Comparison of ENCODE assay signal across 31 cellular contexts in the genomic region with DNA sequence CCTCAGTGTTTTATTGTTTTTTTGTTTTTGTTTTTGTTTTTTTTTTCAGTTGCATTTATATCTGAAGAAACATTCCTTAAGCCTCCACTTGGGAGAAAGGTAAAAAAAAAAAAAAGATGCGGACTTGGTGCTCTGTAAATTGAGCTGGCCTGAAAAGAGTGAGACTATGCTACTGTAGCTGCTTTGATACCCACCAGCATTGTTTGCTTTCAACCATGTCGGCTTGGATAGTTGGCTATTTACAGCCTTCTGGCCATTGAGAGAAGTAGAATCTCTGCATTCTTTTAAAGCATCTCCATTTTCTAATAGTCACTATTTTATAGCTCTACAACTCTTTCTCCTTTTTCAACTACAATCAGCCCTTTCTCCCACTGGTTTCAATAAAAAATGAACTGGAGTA.
"Had no signal": no experiment of that assay in that cellular context is flagged by ENCODE, and none has a peak within 500 bp of the region (broad histone marks: within the 10 kb centered on the region; RNA-seq: fewer than 3 reads in every experiment).

No MANE protein-coding gene starts in this region.

- H3K4me1 Mint-ChIP-seq: naive thymus-derived CD4-positive, alpha-beta T cell; natural killer cell; nephron; stimulated activated memory B cell treated with anti-CD40 and anti-IgM and Interleukin-4, amounts not matched to agents 10 μg/mL and 1 μg/mL and 100 μg/mL, for 72 hours; stimulated activated naive CD8-positive, alpha-beta T cell treated with anti-CD3 and anti-CD28 coated beads, Interleukin-15, amount 100 ng/mL, for 72 hours had no signal

- ATAC-seq: naive thymus-derived CD4-positive, alpha-beta T cell; natural killer cell; psoas muscle; right cardiac atrium; sciatic nerve; stimulated activated memory B cell treated with anti-CD40 and anti-IgM and Interleukin-4, amounts not matched to agents 10 μg/mL and 1 μg/mL and 100 μg/mL, for 72 hours; stimulated activated naive CD8-positive, alpha-beta T cell treated with anti-CD3 and anti-CD28 coated beads, Interleukin-15, amount 100 ng/mL, for 72 hours; stimulated activated naive CD8-positive, alpha-beta T cell treated with anti-CD3 and anti-CD28 coated beads, Interleukin-15, Interleukin-2, amounts not matched to agents 100 U/mL and 50 U/mL, for 24 hours; upper lobe of right lung had no signal

- H3K36me3 ChIP-seq: ovary, spleen, suprapubic skin, tibial artery, transverse colon, upper lobe of right lung had no signal

- DNase-seq: naive thymus-derived CD4-positive, alpha-beta T cell; natural killer cell; occipital lobe; ovary; posterior cingulate gyrus; psoas muscle; right cardiac atrium; spleen; stimulated activated CD4-positive, alpha-beta T cell treated with anti-CD3 and anti-CD28 coated beads, Interleukin-12 subunit alpha, Interleukin-12 subunit beta, amount 100 ng/mL, for 4 hours; stimulated activated CD4-positive, alpha-beta T cell treated with anti-CD3 and anti-CD28 coated beads, Interleukin-1b, Interleukin-23, amount 100 ng/mL, for 48 hours; stimulated activated CD4-positive, alpha-beta T cell treated with anti-CD3 and anti-CD28 coated beads, Interleukin-4, amount 100 ng/mL, for 1 hour; stimulated activated CD4-positive, alpha-beta T cell treated with anti-CD3 and anti-CD28 coated beads, Interleukin-4, amount 100 ng/mL, for 4 hours; stimulated activated CD8-positive, alpha-beta memory T cell treated with anti-CD3 and anti-CD28 coated beads, Interleukin-4, amount 100 ng/mL, for 48 hours; stimulated activated naive CD4-positive, alpha-beta T cell; stimulated activated naive CD8-positive, alpha-beta T cell treated with anti-CD3 and anti-CD28 coated beads, Interleukin-15, amount 100 ng/mL, for 72 hours; stimulated activated naive CD8-positive, alpha-beta T cell treated with anti-CD3 and anti-CD28 coated beads, Interleukin-15, Interleukin-2, amounts not matched to agents 100 U/mL and 50 U/mL, for 24 hours; substantia nigra; testis; tibial artery; transverse colon; upper lobe of right lung; uterus had no signal

- H3K27ac ChIP-seq: ovary, parathyroid adenoma, psoas muscle, skin epidermis, spleen, suprapubic skin, testis, tibial artery, transverse colon, upper lobe of right lung, uterus had no signal

- H3K9ac ChIP-seq: parathyroid adenoma had no signal

- H3K4me3 Mint-ChIP-seq: naive thymus-derived CD4-positive, alpha-beta T cell; natural killer cell; nephron; stimulated activated memory B cell treated with anti-CD40 and anti-IgM and Interleukin-4, amounts not matched to agents 10 μg/mL and 1 μg/mL and 100 μg/mL, for 72 hours; stimulated activated naive CD8-positive, alpha-beta T cell treated with anti-CD3 and anti-CD28 coated beads, Interleukin-15, amount 100 ng/mL, for 72 hours; type B pancreatic cell had no signal

- H3K27me3 Mint-ChIP-seq: naive thymus-derived CD4-positive, alpha-beta T cell; progenitor cell of endocrine pancreas; stimulated activated memory B cell treated with anti-CD40 and anti-IgM and Interleukin-4, amounts not matched to agents 10 μg/mL and 1 μg/mL and 100 μg/mL, for 72 hours; stimulated activated naive CD8-positive, alpha-beta T cell treated with anti-CD3 and anti-CD28 coated beads, Interleukin-15, amount 100 ng/mL, for 72 hours had no signal

- H3K9me3 ChIP-seq: ovary, psoas muscle, spleen, suprapubic skin, testis, tibial artery, transverse colon, upper lobe of right lung, uterus had no signal

- H3K27ac Mint-ChIP-seq: naive thymus-derived CD4-positive, alpha-beta T cell; natural killer cell; nephron; progenitor cell of endocrine pancreas; stimulated activated memory B cell treated with anti-CD40 and anti-IgM and Interleukin-4, amounts not matched to agents 10 μg/mL and 1 μg/mL and 100 μg/mL, for 72 hours; stimulated activated naive CD8-positive, alpha-beta T cell treated with anti-CD3 and anti-CD28 coated beads, Interleukin-15, amount 100 ng/mL, for 72 hours; type B pancreatic cell had no signal

- H3K4me2 ChIP-seq: smooth muscle cell had no signal

- H3K4me3 ChIP-seq: ovary, psoas muscle, skin epidermis, smooth muscle cell, spleen, suprapubic skin, testis, tibial artery, transverse colon, upper lobe of right lung, uterus had no signal

- H3K9me3 Mint-ChIP-seq: nephron; stimulated activated memory B cell treated with anti-CD40 and anti-IgM and Interleukin-4, amounts not matched to agents 10 μg/mL and 1 μg/mL and 100 μg/mL, for 72 hours; stimulated activated naive CD8-positive, alpha-beta T cell treated with anti-CD3 and anti-CD28 coated beads, Interleukin-15, amount 100 ng/mL, for 72 hours; type B pancreatic cell had no signal

- H2AFZ ChIP-seq: parathyroid adenoma had no signal

- H3K36me3 Mint-ChIP-seq: naive thymus-derived CD4-positive, alpha-beta T cell; natural killer cell; stimulated activated memory B cell treated with anti-CD40 and anti-IgM and Interleukin-4, amounts not matched to agents 10 μg/mL and 1 μg/mL and 100 μg/mL, for 72 hours; type B pancreatic cell had no signal

- H3K79me2 ChIP-seq: parathyroid adenoma had no signal

- H3K27me3 ChIP-seq: ovary, spleen, suprapubic skin, testis, tibial artery, transverse colon, upper lobe of right lung, uterus had no signal

- H3K4me1 ChIP-seq: parathyroid adenoma, psoas muscle, spleen, suprapubic skin, testis, tibial artery, transverse colon, upper lobe of right lung, uterus had no signal
